Comparison of ENCODE assay signal across 7 cellular contexts in genomic region chr6:43170452-43171283, GRCh38. TPM values are rescaled to one million over a fixed set of nuclear protein-coding genes. Genes with fewer than 3 reads are reported as not detected.
A peak's percentile ranks its signal among the peaks of the same experiment; 100 is the strongest.
DNase-seq lines count a peak whose midpoint lies in the region; ATAC-seq and TF ChIP-seq lines count a peak whose summit lies in the region.

Gene SRF (plus strand): TSS chr6:43171269. CDS start chr6:43171657, 388 bp downstream.

- no peaks in the 10 kb centered on the region for H3K9me2 ChIP-seq in hepatocyte (replicated peaks; ENCODE audit: insufficient read depth)

- peak within 1 kb of the TSS; percentile 78 for H2AFZ ChIP-seq in hepatocyte

- peaks cover 27% of the 10 kb centered on the region for H3K79me2 ChIP-seq in hepatocyte

- H3K4me2 ChIP-seq in hepatocyte: peak within 1 kb of the TSS; percentile 84

- under 1% methylated on average over 42 of the region's 43 CpGs for WGBS in hepatocyte (ENCODE audit: low lambda C conversion rate, missing lambda C conversion rate)

- peaks cover 18% of the 10 kb centered on the region for H4K20me1 ChIP-seq in hepatocyte (ENCODE audit: insufficient read depth, poor library complexity, severe bottlenecking)

- H3K27ac ChIP-seq in hepatocyte: peak within 1 kb of the TSS; percentile 97

- ATAC-seq in GM18502 (IDR thresholded peaks at IDR 0.05; ENCODE audit: poor library complexity, unreplicated experiment) (peak; percentile 61), HG02970 (IDR thresholded peaks at IDR 0.05; ENCODE audit: low FRiP score, unreplicated experiment) (peak; percentile 49)

- H3K4me3 ChIP-seq in hepatocyte: peak within 1 kb of the TSS; percentile 74

- no peak for TF ChIP-seq CTCF in hepatocyte (IDR thresholded peaks at IDR 0.05; ENCODE audit: poor library complexity)

- H3K36me3 ChIP-seq in hepatocyte (replicated peaks; ENCODE audit: insufficient read depth, low read depth): no peaks in the 10 kb centered on the region

- no peaks in the 10 kb centered on the region for H3K9me3 ChIP-seq in hepatocyte (ENCODE audit: low read depth)

- DNase-seq in NCI-H2029 (lab: John Stamatoyannopoulos, UW): peak; percentile 99
- peak; percentile 98 for DNase-seq in T-helper 22 cell (ENCODE audit: low read depth)
- peak; percentile 100 for DNase-seq in astrocyte of the hippocampus (ENCODE audit: low read depth, low spot score)
- peak; percentile 100 for DNase-seq in hepatocyte (ENCODE audit: low spot score)
- DNase-seq in renal cortical epithelial cell (ENCODE audit: low read depth): peak; percentile 98

- no peaks in the 10 kb centered on the region for H3K27me3 ChIP-seq in hepatocyte

- H3K4me1 ChIP-seq in hepatocyte (ENCODE audit: insufficient read depth): peaks cover 23% of the 10 kb centered on the region

RNA-seq across cellular contexts. Expression of gene SRF, which starts in this region (rescaled TPM):
- total RNA-seq in hepatocyte (19.1 and 22.0 TPM in 2 replicates), renal cortical epithelial cell (14.2 and 20.9 TPM in 2 replicates)
- polyA plus RNA-seq in hepatocyte: 7.4 and 9.3 TPM in 2 replicates

Comparison
In these comparisons a context has a peak if more than half of its experiments do, and no peak if none do; other contexts are left out.
1. Peak in every context shown above with its lines: DNase-seq, ATAC-seq, H3K4me3 ChIP-seq and H3K27ac ChIP-seq.